ENCODE assay signal across 8 cellular contexts in the genomic region with DNA sequence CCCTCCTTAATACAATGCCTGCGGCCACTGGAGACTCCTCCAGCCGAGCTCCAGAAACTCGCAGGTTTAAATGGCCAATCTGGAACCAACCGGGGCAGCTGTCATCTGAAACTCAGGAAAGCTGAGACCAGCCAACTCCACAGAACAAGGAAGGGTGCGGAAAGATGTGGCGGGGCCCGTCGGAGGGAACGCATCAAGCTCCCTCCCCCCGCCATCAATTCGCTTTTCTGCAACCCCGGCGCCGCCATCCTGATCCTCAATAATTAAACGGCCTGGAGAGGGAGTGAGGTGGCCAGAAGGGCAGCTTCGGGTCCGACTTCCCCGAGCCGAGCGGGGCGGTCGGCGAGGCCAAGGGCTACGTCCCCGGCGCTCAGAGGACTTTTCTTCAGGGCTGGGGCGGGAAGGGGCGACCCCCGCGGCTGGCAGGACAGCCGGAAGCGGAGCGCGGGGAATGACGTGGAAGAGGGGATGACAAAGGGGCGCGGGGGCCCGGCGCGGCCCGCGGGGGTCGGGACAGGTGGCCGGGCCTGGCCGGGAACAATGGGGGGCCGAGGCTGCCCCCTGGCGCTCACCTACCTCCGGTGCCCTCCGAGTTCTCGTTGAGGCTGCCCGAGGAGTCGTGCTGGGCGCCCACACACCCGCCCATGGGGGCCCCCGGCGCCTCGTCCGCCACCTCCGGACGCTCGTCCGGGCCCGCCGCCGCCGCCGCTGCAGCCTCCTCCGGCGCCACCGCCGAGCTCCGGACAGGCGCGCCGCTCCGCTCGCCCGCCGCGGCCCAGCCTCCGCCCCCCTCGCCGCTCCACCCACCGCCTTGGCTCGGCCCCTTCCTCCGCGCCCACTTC. TPM values are rescaled to one million over a fixed set of nuclear protein-coding genes. Genes with fewer than 3 reads are reported as not detected.
A peak's percentile ranks its signal among the peaks of the same experiment; 100 is the strongest.
DNase-seq lines count a peak whose midpoint lies in the region; ATAC-seq and TF ChIP-seq lines count a peak whose summit lies in the region.

A gene with protein sequence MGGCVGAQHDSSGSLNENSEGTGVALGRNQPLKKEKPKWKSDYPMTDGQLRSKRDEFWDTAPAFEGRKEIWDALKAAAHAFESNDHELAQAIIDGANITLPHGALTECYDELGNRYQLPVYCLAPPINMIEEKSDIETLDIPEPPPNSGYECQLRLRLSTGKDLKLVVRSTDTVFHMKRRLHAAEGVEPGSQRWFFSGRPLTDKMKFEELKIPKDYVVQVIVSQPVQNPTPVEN (minus strand): TSS at position 745 of the 842 bp plus-strand sequence. CDS start 99 bp downstream, at position 646.

- peak; percentile 75 for TF ChIP-seq CTCF in VCaP (conservative IDR thresholded peaks at IDR 0.05)
- TF ChIP-seq CTCF in cardiac fibroblast (IDR thresholded peaks at IDR 0.05; ENCODE audit: low read depth, low read length): peak; percentile 27
- peak in 10 of 11 experiments; percentile 4 to 72 (median 48) for TF ChIP-seq CTCF in spleen (IDR thresholded peaks at IDR 0.05 in 8 of 11, conservative IDR thresholded peaks at IDR 0.05 in 3 of 11)

- no peaks in the 10 kb centered on the region for H3K9me3 ChIP-seq in spleen

- intact Hi-C loops in spleen (cut with DNase I; ENCODE audit: low total_unique reads): loop anchor here (10.0 kb wide), 1 partner anchor 88 kb away; a partner anchor contains a TSS

- WGBS in spleen, 5 donors: 0 to 1% (median 1%) methylated on average over 38 to 87 of the region's 87 CpGs

- TF ChIP-seq POLR2A in spleen (IDR thresholded peaks at IDR 0.05): no peak

- DNase-seq in DMS153 (lab: John Stamatoyannopoulos, UW) (peak; percentile 32), DMS153 treated with DMSO at 0.1 percent for 48 hours (lab: John Stamatoyannopoulos, UW; ENCODE audit: unreplicated experiment) (no peak), NCI-H146 (lab: John Stamatoyannopoulos, UW) (peak; percentile 69), cardiac fibroblast (ENCODE audit: low read depth in 2 of 2) (peak; percentile 67 to 85), inferior parietal cortex (ENCODE audit: extremely low spot score) (peak; percentile 36), spleen (peak; percentile 96)

- no peaks in the 10 kb centered on the region for H3K27me3 ChIP-seq in spleen (replicated peaks in 1 of 7)

- H3K36me3 ChIP-seq in spleen: no peaks in the 10 kb centered on the region

- peak within 1 kb of the TSS; percentile 86 to 87 for H3K4me3 ChIP-seq in cardiac fibroblast (replicated peaks in 1 of 2; ENCODE audit: low read depth in 2 of 2, low read length in 2 of 2)
- H3K4me3 ChIP-seq in spleen: peak within 1 kb of the TSS; percentile 65 to 97 (median 86)

- peaks cover 14 to 39% (median 26%) of the 10 kb centered on the region in 6 donors for H3K4me1 ChIP-seq in spleen

- H3K27ac ChIP-seq in VCaP: peak within 1 kb of the TSS; percentile 88
- H3K27ac ChIP-seq in spleen: peak within 1 kb of the TSS; percentile 64 to 95 (median 84)

- peak; percentile 90 for ATAC-seq in HG02759 (IDR thresholded peaks at IDR 0.05; ENCODE audit: unreplicated experiment)

RNA-seq across cellular contexts. Expression of the gene that starts here (rescaled TPM):
- 10 to 100 TPM in 3 of 7 donors, 1 to 10 TPM in 4; 7.8 to 13.9 (median 9.8) TPM for total RNA-seq in spleen
- 1 to 10 TPM; 4.9 to 7.4 (median 5.1) TPM for polyA plus RNA-seq in spleen
